16 cellular contexts compared by ENCODE assay signal in the genomic region with DNA sequence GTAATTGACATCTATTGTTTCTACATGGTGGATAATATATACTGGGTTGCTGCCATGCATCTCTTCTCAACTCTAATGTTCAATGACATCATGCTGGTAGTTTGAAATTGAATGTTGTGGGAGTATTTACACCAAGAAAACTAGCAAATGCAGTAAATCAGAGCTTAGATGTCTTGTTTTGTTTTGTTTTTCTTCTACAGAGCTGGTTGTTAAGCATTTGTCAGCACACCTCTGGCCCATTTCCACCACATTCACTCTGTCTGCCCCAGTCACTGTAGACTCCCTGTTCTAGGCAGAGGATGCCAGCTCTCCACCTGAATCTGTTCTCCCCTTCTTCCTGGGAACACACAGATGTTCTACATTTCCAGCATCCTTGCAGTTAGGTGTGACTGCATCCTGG.
"Had no signal": no experiment of that assay in that cellular context is flagged by ENCODE, and none has a peak within 500 bp of the region (broad histone marks: within the 10 kb centered on the region; RNA-seq: fewer than 3 reads in every experiment).

No MANE protein-coding gene starts in this region.

- DNase-seq: activated effector memory CD4-positive, alpha-beta T cell treated with anti-CD3 and anti-CD28 coated beads, Interleukin-2, amount 50 U/mL, for 16 hours; activated T-cell treated with anti-CD3 and anti-CD28 coated beads, Interleukin-2, amount 50 U/mL, for 24 hours; esophagus squamous epithelium; gastrocnemius medialis; heart left ventricle; ovary; stimulated activated CD4-positive, alpha-beta T cell treated with anti-CD3 and anti-CD28 coated beads, Interleukin-2, amount 100 ng/mL, for 24 hours; T-cell; T-helper 9 cell had no signal

- H3K4me3 Mint-ChIP-seq: activated naive CD4-positive, alpha-beta T cell treated with anti-CD3 and anti-CD28 coated beads, Interleukin-2, amount 50 U/mL, for 24 hours; activated T-cell treated with anti-CD3 and anti-CD28 coated beads, Interleukin-2, amount 50 U/mL, for 24 hours; immature natural killer cell; mesothelial cell of epicardium; neural crest cell; T-cell had no signal

- H3K9me3 ChIP-seq: esophagus squamous epithelium, gastrocnemius medialis, heart left ventricle, ovary had no signal

- H3K27me3 ChIP-seq: ovary had no signal

- H3K27ac ChIP-seq: coronary artery, esophagus squamous epithelium, gastrocnemius medialis, heart left ventricle, ovary, tibial nerve had no signal

- H3K9me3 Mint-ChIP-seq: activated naive CD4-positive, alpha-beta T cell treated with anti-CD3 and anti-CD28 coated beads, Interleukin-2, amount 50 U/mL, for 24 hours; activated T-cell treated with anti-CD3 and anti-CD28 coated beads, Interleukin-2, amount 50 U/mL, for 24 hours; immature natural killer cell had no signal

- H3K27ac Mint-ChIP-seq: activated naive CD4-positive, alpha-beta T cell treated with anti-CD3 and anti-CD28 coated beads, Interleukin-2, amount 50 U/mL, for 24 hours; activated T-cell treated with anti-CD3 and anti-CD28 coated beads, Interleukin-2, amount 50 U/mL, for 24 hours; immature natural killer cell; mesothelial cell of epicardium; T-cell had no signal

- H3K36me3 Mint-ChIP-seq: activated naive CD4-positive, alpha-beta T cell treated with anti-CD3 and anti-CD28 coated beads, Interleukin-2, amount 50 U/mL, for 24 hours; immature natural killer cell; mesothelial cell of epicardium; T-cell had no signal

- ATAC-seq: gastrocnemius medialis, sciatic nerve had no signal

- H3K4me3 ChIP-seq: coronary artery, esophagus squamous epithelium, gastrocnemius medialis, heart left ventricle, ovary, tibial nerve had no signal

- H3K36me3 ChIP-seq: esophagus squamous epithelium, gastrocnemius medialis, heart left ventricle, ovary, tibial nerve had no signal
